Comparison of ENCODE assay signal across 17 cellular contexts in genomic region chr4:65391814-65392213, GRCh38.
"Had no signal": no experiment of that assay in that cellular context is flagged by ENCODE, and none has a peak within 500 bp of the region (broad histone marks: within the 10 kb centered on the region; RNA-seq: fewer than 3 reads in every experiment).

No MANE protein-coding gene starts in this region.

- ATAC-seq: activated CD8-positive, alpha-beta memory T cell treated with anti-CD3 and anti-CD28 coated beads, Interleukin-2, amount 10 ng/mL, durations not matched to agents 7 days and 5 days; T-helper 17 cell; WTC11 had no signal

- DNase-seq: activated CD4-positive, alpha-beta T cell treated with anti-CD3 and anti-CD28 coated beads for 1 hour; activated CD4-positive, alpha-beta T cell treated with anti-CD3 and anti-CD28 coated beads, Interleukin-2, amount 10 ng/mL, durations not matched to agents 24 days and 14 days; activated CD4-positive, alpha-beta T cell treated with anti-CD3 and anti-CD28 coated beads, Interleukin-2, amount 50 U/mL, for 48 hours; activated CD8-positive, alpha-beta memory T cell treated with anti-CD3 and anti-CD28 coated beads, Interleukin-2, amount 10 ng/mL, durations not matched to agents 7 days and 5 days; activated effector memory CD4-positive, alpha-beta T cell treated with Interleukin-2 at 50 U/mL for 16 hours; activated naive CD4-positive, alpha-beta T cell; activated T-cell treated with anti-CD3 and anti-CD28 coated beads, Interleukin-2, amount 50 U/mL, for 24 hours; aorta; caudate nucleus; KG1; NCI-H1048; NCI-H2029; NCI-H524; SIG-M5; T-helper 17 cell; T-helper 9 cell had no signal
